27 cellular contexts compared by ENCODE assay signal in genomic region chr18:46084431-46084830, GRCh38.
"Had no signal": no experiment of that assay in that cellular context is flagged by ENCODE, and none has a peak within 500 bp of the region (broad histone marks: within the 10 kb centered on the region; RNA-seq: fewer than 3 reads in every experiment).

No MANE protein-coding gene starts in this region.

- H3K4me3 Mint-ChIP-seq: activated B cell treated with CpG ODN at 0.5 μM for 24 hours; activated CD8-positive, alpha-beta T cell treated with anti-CD3 and anti-CD28 coated beads for 36 hours; activated T-helper 17 cell treated with anti-CD3 and anti-CD28 coated beads, Interleukin-2, amount 50 U/mL, for 72 hours; central memory CD8-positive, alpha-beta T cell; dendritic cell treated with granulocyte-macrophage colony-stimulating factor and Interleukin-4, amounts not matched to agents 40 ng/mL and 50 ng/mL, for 4 days; nephron; stimulated activated effector memory CD8-positive, alpha-beta T cell treated with anti-CD3 and anti-CD28 coated beads, Interleukin-12 subunit alpha, Interleukin-12 subunit beta, amount 100 ng/mL, for 72 hours; stimulated activated naive CD8-positive, alpha-beta T cell treated with anti-CD3 and anti-CD28 coated beads, Interleukin-15, Interleukin-2, amounts not matched to agents 100 ng/mL and 50 ng/mL, for 24 hours; T-helper 2 cell treated with Interferon-gamma antibody and Interleukin-4, amounts not matched to agents 5 μg/mL and 100 μg/mL, for 36 hours had no signal

- H3K4me1 Mint-ChIP-seq: activated B cell treated with CpG ODN at 0.5 μM for 24 hours; activated T-helper 17 cell treated with anti-CD3 and anti-CD28 coated beads, Interleukin-2, amount 50 U/mL, for 72 hours; central memory CD8-positive, alpha-beta T cell; nephron had no signal

- H3K27me3 Mint-ChIP-seq: activated B cell treated with CpG ODN at 0.5 μM for 24 hours; activated CD8-positive, alpha-beta T cell treated with anti-CD3 and anti-CD28 coated beads for 36 hours; activated T-helper 17 cell treated with anti-CD3 and anti-CD28 coated beads, Interleukin-2, amount 50 U/mL, for 72 hours; central memory CD8-positive, alpha-beta T cell; dendritic cell treated with granulocyte-macrophage colony-stimulating factor and Interleukin-4, amounts not matched to agents 40 ng/mL and 50 ng/mL, for 4 days; stimulated activated naive CD8-positive, alpha-beta T cell treated with anti-CD3 and anti-CD28 coated beads, Interleukin-15, Interleukin-2, amounts not matched to agents 100 ng/mL and 50 ng/mL, for 24 hours had no signal

- H3K9me3 Mint-ChIP-seq: activated CD8-positive, alpha-beta T cell treated with anti-CD3 and anti-CD28 coated beads for 36 hours; activated T-helper 17 cell treated with anti-CD3 and anti-CD28 coated beads, Interleukin-2, amount 50 U/mL, for 72 hours; central memory CD8-positive, alpha-beta T cell; dendritic cell treated with granulocyte-macrophage colony-stimulating factor and Interleukin-4, amounts not matched to agents 40 ng/mL and 50 ng/mL, for 4 days; nephron; stimulated activated effector memory CD8-positive, alpha-beta T cell treated with anti-CD3 and anti-CD28 coated beads, Interleukin-12 subunit alpha, Interleukin-12 subunit beta, amount 100 ng/mL, for 72 hours; stimulated activated naive CD8-positive, alpha-beta T cell treated with anti-CD3 and anti-CD28 coated beads, Interleukin-15, Interleukin-2, amounts not matched to agents 100 ng/mL and 50 ng/mL, for 24 hours; T-helper 2 cell treated with Interferon-gamma antibody and Interleukin-4, amounts not matched to agents 5 μg/mL and 100 μg/mL, for 36 hours had no signal

- FAIRE-seq: endometrium, islet of Langerhans, small intestine, urothelium cell line had no signal

- H3K27ac Mint-ChIP-seq: activated B cell treated with CpG ODN at 0.5 μM for 24 hours; activated CD8-positive, alpha-beta T cell treated with anti-CD3 and anti-CD28 coated beads for 36 hours; activated T-helper 17 cell treated with anti-CD3 and anti-CD28 coated beads, Interleukin-2, amount 50 U/mL, for 72 hours; dendritic cell treated with granulocyte-macrophage colony-stimulating factor and Interleukin-4, amounts not matched to agents 40 ng/mL and 50 ng/mL, for 4 days; nephron; stimulated activated effector memory CD8-positive, alpha-beta T cell treated with anti-CD3 and anti-CD28 coated beads, Interleukin-12 subunit alpha, Interleukin-12 subunit beta, amount 100 ng/mL, for 72 hours; stimulated activated naive CD8-positive, alpha-beta T cell treated with anti-CD3 and anti-CD28 coated beads, Interleukin-15, Interleukin-2, amounts not matched to agents 100 ng/mL and 50 ng/mL, for 24 hours; T-helper 2 cell treated with Interferon-gamma antibody and Interleukin-4, amounts not matched to agents 5 μg/mL and 100 μg/mL, for 36 hours had no signal

- ATAC-seq: activated CD8-positive, alpha-beta T cell treated with anti-CD3 and anti-CD28 coated beads for 36 hours; activated T-helper 17 cell treated with anti-CD3 and anti-CD28 coated beads, Interleukin-2, amount 50 U/mL, for 72 hours; left lung; mucosa of descending colon; stimulated activated effector memory CD8-positive, alpha-beta T cell treated with anti-CD3 and anti-CD28 coated beads, Interleukin-12 subunit alpha, Interleukin-12 subunit beta, amount 100 ng/mL, for 72 hours had no signal

- DNase-seq: activated B cell treated with CpG ODN at 0.5 μM for 24 hours; activated CD4-positive, alpha-beta T cell treated with anti-CD3 and anti-CD28 coated beads, Interleukin-2, amount 50 U/mL, for 1 hour; activated CD8-positive, alpha-beta T cell treated with anti-CD3 and anti-CD28 coated beads for 36 hours; activated gamma-delta T cell treated with Interleukin-2 at 50 U/mL for 16 hours; activated naive CD4-positive, alpha-beta T cell treated with anti-CD3 and anti-CD28 coated beads, Interleukin-2, amount 50 U/mL, for 16 hours; activated T-cell treated with anti-CD3 and anti-CD28 coated beads for 4 hours; effector CD4-positive, alpha-beta T cell; esophagus squamous epithelium; foreskin melanocyte; left lung; lower lobe of right lung; mucosa of descending colon; sigmoid colon; small intestine; stimulated activated CD4-positive, alpha-beta T cell treated with anti-CD3 and anti-CD28 coated beads, Interleukin-4, amount 100 ng/mL, for 24 hours; T-helper 1 cell; trophoblast cell had no signal
